ENCODE assay signal across 21 cellular contexts in genomic region chr10:101016814-101017213, GRCh38. TPM values are rescaled to one million over a fixed set of nuclear protein-coding genes. Genes with fewer than 3 reads are reported as not detected.
DNase-seq lines count a peak whose midpoint lies in the region; ATAC-seq, FAIRE-seq and TF ChIP-seq lines count a peak whose summit lies in the region.
"Had no signal": no experiment of that assay in that cellular context is flagged by ENCODE, and none has a peak within 500 bp of the region (broad histone marks: within the 10 kb centered on the region; RNA-seq: fewer than 3 reads in every experiment).

No MANE protein-coding gene starts in this region.

- no TSS peak for BruUV-seq in MCF 10A (replicated peaks; lab: Mats Ljungman, UMichigan)
- BruUV-seq in mammary epithelial cell (replicated peaks; lab: Mats Ljungman, UMichigan): no TSS peak

- H3K27me3 ChIP-seq in mammary epithelial cell (ENCODE audit: insufficient read depth, low read length) (no peaks in the 10 kb centered on the region), astrocyte (ENCODE audit: insufficient read depth, low read length) (no peaks in the 10 kb centered on the region)

- H3K9me3 Mint-ChIP-seq in MCF 10A (ENCODE audit: unreplicated experiment) (no peaks in the 10 kb centered on the region), astrocyte (ENCODE audit: unreplicated experiment) (no peaks in the 10 kb centered on the region)
- H3K9me3 Mint-ChIP-seq in stimulated activated naive B cell treated with anti-CD40 and anti-IgM and Interleukin-4, amounts not matched to agents 10 μg/mL and 1 μg/mL and 100 μg/mL, for 72 hours: no peaks in the 10 kb centered on the region
- H3K9me3 Mint-ChIP-seq: CD4-positive, alpha-beta memory T cell had no signal

- H3K36me3 ChIP-seq in mammary epithelial cell (ENCODE audit: insufficient read depth, low read length) (no peaks in the 10 kb centered on the region), astrocyte (ENCODE audit: insufficient read depth, low read length) (no peaks in the 10 kb centered on the region)

- H3K4me3 Mint-ChIP-seq in MCF 10A (ENCODE audit: unreplicated experiment) (no peak overlapping the region), astrocyte (ENCODE audit: unreplicated experiment) (no peak overlapping the region)
- H3K4me3 Mint-ChIP-seq in stimulated activated naive B cell treated with anti-CD40 and anti-IgM and Interleukin-4, amounts not matched to agents 10 μg/mL and 1 μg/mL and 100 μg/mL, for 72 hours: no peak overlapping the region
- H3K4me3 Mint-ChIP-seq: CD4-positive, alpha-beta memory T cell had no signal

- CTCF ChIA-PET in MCF 10A (lab: Yijun Ruan, JAX): interaction anchor here (0.6 to 7.0 kb wide), 8 partner anchors 11 to 1034 kb away, joined by 3 to 199 read pairs (median 22); partner anchors contain the start of genes LZTS2, PDZD7 and SFXN3
- CTCF ChIA-PET in mammary epithelial cell (lab: Charles Lee; ENCODE audit: low non-redundant PET): interaction anchor here (0.6 kb wide), 1 partner anchor 386 kb away, joined by 3 read pairs; no protein-coding TSS in a partner anchor

- H3K79me2 ChIP-seq in mammary epithelial cell (ENCODE audit: insufficient read depth, low read length) (no peaks in the 10 kb centered on the region), astrocyte (ENCODE audit: insufficient read depth, low read length) (no peaks in the 10 kb centered on the region)

- no peak for FAIRE-seq in astrocyte (lab: Jason Lieb, UNC)
- FAIRE-seq: A204.1, GM12891, GM18507, H1 had no signal

- TF ChIP-seq CTCF in MCF 10A (IDR thresholded peaks at IDR 0.05; ENCODE audit: unreplicated experiment) (no peak), mammary epithelial cell (conservative IDR thresholded peaks at IDR 0.05 in 1 of 2, IDR thresholded peaks at IDR 0.05 in 1 of 2; ENCODE audit: extremely low read depth in 1 of 2, insufficient read depth in 1 of 2, low read depth in 1 of 2, low read length in 2 of 2) (no peak), astrocyte (IDR thresholded peaks at IDR 0.05; ENCODE audit: insufficient read depth, low read depth, low read length) (no peak)

- 94% methylated on average over 4 of the region's 5 CpGs for WGBS in mammary epithelial cell (ENCODE audit: low coverage, missing lambda C conversion rate)

- POLR2A ChIA-PET in MCF 10A (lab: Yijun Ruan, JAX): interaction anchor here (1.0 to 2.1 kb wide), 2 partner anchors 15 to 17 kb away, joined by 5 to 8 read pairs; partner anchors contain the start of gene LZTS2

- no peaks in the 10 kb centered on the region for H3K36me3 Mint-ChIP-seq in MCF 10A (ENCODE audit: insufficient read depth, unreplicated experiment)
- H3K36me3 Mint-ChIP-seq in astrocyte (ENCODE audit: low read depth, unreplicated experiment): peaks cover 2% of the 10 kb centered on the region
- H3K36me3 Mint-ChIP-seq in stimulated activated naive B cell treated with anti-CD40 and anti-IgM and Interleukin-4, amounts not matched to agents 10 μg/mL and 1 μg/mL and 100 μg/mL, for 72 hours: no peaks in the 10 kb centered on the region
- H3K36me3 Mint-ChIP-seq: CD4-positive, alpha-beta memory T cell had no signal

- no peak overlapping the region for H3K4me3 ChIP-seq in mammary epithelial cell (replicated peaks in 1 of 3; ENCODE audit: insufficient read depth in 1 of 3, low read depth in 2 of 3, low read length in 3 of 3)
- no peak overlapping the region for H3K4me3 ChIP-seq in astrocyte (ENCODE audit: insufficient read depth, low read depth, low read length)

- H3K27me3 Mint-ChIP-seq in MCF 10A (ENCODE audit: insufficient read depth, unreplicated experiment) (no peaks in the 10 kb centered on the region), astrocyte (ENCODE audit: low read depth, unreplicated experiment) (peaks cover 26% of the 10 kb centered on the region)
- H3K27me3 Mint-ChIP-seq in stimulated activated naive B cell treated with anti-CD40 and anti-IgM and Interleukin-4, amounts not matched to agents 10 μg/mL and 1 μg/mL and 100 μg/mL, for 72 hours: peaks cover 50 to 64% of the 10 kb centered on the region in 2 donors

- no peak overlapping the region for H3K4me2 ChIP-seq in mammary epithelial cell (ENCODE audit: insufficient read depth, low read depth, low read length)
- H3K4me2 ChIP-seq in astrocyte (ENCODE audit: low read length): no peak overlapping the region

- DNase-seq in MCF 10A (ENCODE audit: unreplicated experiment) (no peak), mammary epithelial cell (no peak), astrocyte (ENCODE audit: low read depth) (no peak), HuH-7 (ENCODE audit: low spot score) (no peak)
- DNase-seq in stimulated activated naive B cell treated with anti-CD40 and anti-IgM and Interleukin-4, amounts not matched to agents 10 μg/mL and 1 μg/mL and 100 μg/mL, for 72 hours: no peak
- no peak for DNase-seq in activated CD4-positive, CD25-positive, alpha-beta regulatory T cell (lab: John Stamatoyannopoulos, UW)
- DNase-seq: C1 segment of cervical spinal cord; Calu3; CD4-positive, alpha-beta memory T cell; COR-L47; DMS53; DMS79 treated with DMSO at 0.1 percent for 48 hours; GF-D8; H7; HCEC 1CT had no signal

- H3K4me1 ChIP-seq in mammary epithelial cell (ENCODE audit: insufficient read depth, low read length) (peaks cover 44% of the 10 kb centered on the region), astrocyte (ENCODE audit: insufficient read depth, low read length) (peaks cover 42% of the 10 kb centered on the region)

- in situ Hi-C loops in mammary epithelial cell (cut with MboI; ENCODE audit: low sequenced_read_pairs in 2 of 2): loop anchor here in 1 of 2 donors (10.0 kb wide), 1 partner anchor 48 kb away; the partner anchor contains the start of gene KAZALD1

- intact Hi-C loops in MCF 10A (cut with micrococcal nuclease): no loop called here
- intact Hi-C loops in mammary epithelial cell (cut with micrococcal nuclease): no loop called here

- H3K4me1 Mint-ChIP-seq in MCF 10A (ENCODE audit: insufficient read depth, unreplicated experiment) (peaks cover 30% of the 10 kb centered on the region), astrocyte (ENCODE audit: low read depth, unreplicated experiment) (peaks cover 23% of the 10 kb centered on the region)
- H3K4me1 Mint-ChIP-seq in stimulated activated naive B cell treated with anti-CD40 and anti-IgM and Interleukin-4, amounts not matched to agents 10 μg/mL and 1 μg/mL and 100 μg/mL, for 72 hours: peaks cover 29 to 44% of the 10 kb centered on the region in 2 donors

- H4K20me1 ChIP-seq in mammary epithelial cell (ENCODE audit: insufficient read depth, low read length) (no peaks in the 10 kb centered on the region), astrocyte (ENCODE audit: insufficient read depth, low read length) (peaks cover 2% of the 10 kb centered on the region)

- no peak for ATAC-seq in stimulated activated naive B cell treated with anti-CD40 and anti-IgM and Interleukin-4, amounts not matched to agents 10 μg/mL and 1 μg/mL and 100 μg/mL, for 72 hours (replicated peaks)

- H3K9ac ChIP-seq in mammary epithelial cell (ENCODE audit: insufficient read depth, low read length) (no peak overlapping the region), astrocyte (ENCODE audit: low read length) (no peak overlapping the region)

- no peak overlapping the region for H3K27ac ChIP-seq in mammary epithelial cell (ENCODE audit: insufficient read depth, low read depth, low read length)
- no peak overlapping the region for H3K27ac ChIP-seq in astrocyte (ENCODE audit: low read depth, low read length)
- H3K27ac ChIP-seq: 22Rv1 had no signal

- H3K27ac Mint-ChIP-seq in MCF 10A (ENCODE audit: low read depth, unreplicated experiment) (peak overlapping the region; percentile 18), astrocyte (ENCODE audit: unreplicated experiment) (peak overlapping the region; percentile 34)
- H3K27ac Mint-ChIP-seq in stimulated activated naive B cell treated with anti-CD40 and anti-IgM and Interleukin-4, amounts not matched to agents 10 μg/mL and 1 μg/mL and 100 μg/mL, for 72 hours: peak overlapping the region; percentile 1
- H3K27ac Mint-ChIP-seq: B cell had no signal

- H2AFZ ChIP-seq in mammary epithelial cell (ENCODE audit: low read depth, low read length): no peak overlapping the region
- H2AFZ ChIP-seq in astrocyte (ENCODE audit: low read depth, low read length): no peak overlapping the region

- dilution Hi-C loops in mammary epithelial cell (cut with HindIII; ENCODE audit: low sequenced_read_pairs): no loop called here

- H3K9me3 ChIP-seq in mammary epithelial cell (replicated peaks; ENCODE audit: insufficient read depth, low read length) (no peaks in the 10 kb centered on the region), astrocyte (ENCODE audit: insufficient read depth, low read depth, low read length) (no peaks in the 10 kb centered on the region)

RNA-seq across cellular contexts. Expression of gene PDZD7, which starts 14.1 kb away (rescaled TPM):
- total RNA-seq in MCF 10A (2022): 0.27 and 0.58 TPM in 2 replicates
- 1 to 10 TPM in 1 of 2 donors, under 1 TPM in 1; 0.59 to 2.7 TPM for total RNA-seq in mammary epithelial cell
- polyA plus RNA-seq in mammary epithelial cell: 0.95 TPM
- 0.47 TPM for polyA minus RNA-seq in mammary epithelial cell
- 2.2 and 4.5 TPM in 2 replicates for total RNA-seq in astrocyte

RNA-seq across cellular contexts. Expression of gene SFXN3, which starts 14.2 kb away (rescaled TPM):
- total RNA-seq in MCF 10A (2022) (39.4 and 55.2 TPM in 2 replicates), mammary epithelial cell (100 to 1,000 TPM in 1 of 2 donors, 10 to 100 TPM in 1; 79.4 to 102 TPM), astrocyte (59.2 and 68.3 TPM in 2 replicates)
- 104 TPM for polyA plus RNA-seq in mammary epithelial cell
- polyA minus RNA-seq in mammary epithelial cell: 101 TPM

RNA-seq across cellular contexts. Expression of gene LZTS2, which starts 17.2 kb away (rescaled TPM):
- total RNA-seq in MCF 10A (2022): 15.2 and 18.6 TPM in 2 replicates
- 100 to 1,000 TPM in 1 of 2 donors, 10 to 100 TPM in 1; 44.3 to 159 TPM for total RNA-seq in mammary epithelial cell
- polyA plus RNA-seq in mammary epithelial cell: 30.4 TPM
- polyA minus RNA-seq in mammary epithelial cell: 18.3 TPM
- total RNA-seq in astrocyte: 69.9 and 73.9 TPM in 2 replicates

RNA-seq across cellular contexts. Expression of gene TWNK, which starts 29.5 kb away (rescaled TPM):
- total RNA-seq in MCF 10A (2022): 19.1 and 27.9 TPM in 2 replicates
- 10 to 100 TPM in 1 of 2 donors, 1 to 10 TPM in 1; 6.8 to 18.7 TPM for total RNA-seq in mammary epithelial cell
- 14.4 TPM for polyA plus RNA-seq in mammary epithelial cell
- polyA minus RNA-seq in mammary epithelial cell: 13.5 TPM
- 12.9 TPM in 2 replicates for total RNA-seq in astrocyte

RNA-seq across cellular contexts. Expression of gene MRPL43, which starts 29.5 kb away (rescaled TPM):
- total RNA-seq in MCF 10A (2022): 63.4 and 64.8 TPM in 2 replicates
- 10 to 100 TPM; 48.0 to 65.4 TPM for total RNA-seq in mammary epithelial cell
- polyA plus RNA-seq in mammary epithelial cell: 104 TPM
- polyA minus RNA-seq in mammary epithelial cell: 16.2 TPM
- 61.3 and 75.1 TPM in 2 replicates for total RNA-seq in astrocyte
